ENCODE assay signal across 8 cellular contexts in genomic region chr15:44719293-44719999, GRCh38. TPM values are rescaled to one million over a fixed set of nuclear protein-coding genes. Genes with fewer than 3 reads are reported as not detected.
A peak's percentile ranks its signal among the peaks of the same experiment; 100 is the strongest.
DNase-seq lines count a peak whose midpoint lies in the region; ATAC-seq and TF ChIP-seq lines count a peak whose summit lies in the region.

No MANE protein-coding gene starts in this region.

- H3K4me3 Mint-ChIP-seq in activated CD8-positive, alpha-beta T cell treated with anti-CD3 and anti-CD28 coated beads for 36 hours = peak overlapping the region; percentile 44

- peaks cover 58% of the 10 kb centered on the region for H3K36me3 Mint-ChIP-seq in activated CD8-positive, alpha-beta T cell treated with anti-CD3 and anti-CD28 coated beads for 36 hours (ENCODE audit: low read depth)

- no peaks in the 10 kb centered on the region for H3K9me3 ChIP-seq in DOHH2 (ENCODE audit: control insufficient read depth, insufficient read depth, low read length)
- H3K9me3 ChIP-seq in mucosa of descending colon = no peaks in the 10 kb centered on the region

- no peaks in the 10 kb centered on the region for H3K27me3 ChIP-seq in DOHH2 (ENCODE audit: control insufficient read depth, low read length)

- H3K9me3 Mint-ChIP-seq in activated CD8-positive, alpha-beta T cell treated with anti-CD3 and anti-CD28 coated beads for 36 hours = no peaks in the 10 kb centered on the region

- H3K36me3 ChIP-seq in DOHH2 (ENCODE audit: control insufficient read depth, low read length) = peaks cover 46% of the 10 kb centered on the region
- peaks cover 22% of the 10 kb centered on the region for H3K36me3 ChIP-seq in mucosa of descending colon (ENCODE audit: low read depth)

- H4K20me1 ChIP-seq in DOHH2 (ENCODE audit: control insufficient read depth, insufficient read depth, low read depth, low read length) = peaks cover 12% of the 10 kb centered on the region; the same call in 1 of the 2 replicates

- ATAC-seq in HG03571 (IDR thresholded peaks at IDR 0.05; ENCODE audit: unreplicated experiment) (peak; percentile 26), mucosa of descending colon (peak; percentile 63)
- ATAC-seq in activated CD8-positive, alpha-beta T cell treated with anti-CD3 and anti-CD28 coated beads for 36 hours = peak; percentile 72

- peak overlapping the region; percentile 42 for H3K4me2 ChIP-seq in DOHH2 (ENCODE audit: low read length)

- CTCF ChIA-PET in activated CD8-positive, alpha-beta T cell treated with anti-CD3 and anti-CD28 coated beads for 36 hours (lab: Charles Lee) = interaction anchor here (1.0 to 16.8 kb wide), 4 partner anchors 14 to 127 kb away, joined by 3 to 333 read pairs (median 22); partner anchors contain the start of genes SPG11 and TRIM69

- H3K4me3 ChIP-seq in DOHH2 (ENCODE audit: low read length) (no peak overlapping the region), mucosa of descending colon (no peak overlapping the region)

- TF ChIP-seq CTCF in DOHH2 (IDR thresholded peaks at IDR 0.05; ENCODE audit: low read depth, low read length, poor library complexity, severe bottlenecking) (no peak), GM20000 (IDR thresholded peaks at IDR 0.05; ENCODE audit: extremely low read depth, missing control alignments) (no peak), mucosa of descending colon (IDR thresholded peaks at IDR 0.05) (no peak)
- TF ChIP-seq CTCF in activated CD8-positive, alpha-beta T cell treated with anti-CD3 and anti-CD28 coated beads for 36 hours (IDR thresholded peaks at IDR 0.05) = no peak

- POLR2A ChIA-PET in activated CD8-positive, alpha-beta T cell treated with anti-CD3 and anti-CD28 coated beads for 36 hours (lab: Charles Lee) = interaction anchor here (0.6 to 37.9 kb wide), 7 partner anchors 1 to 943 kb away, joined by 3 to 1862 read pairs (median 4); partner anchors contain the start of genes B2M, PATL2, SPG11 and TRIM69

- peak overlapping the region; percentile 69 for H3K27ac ChIP-seq in DOHH2 (ENCODE audit: low read depth, low read length)

- DNase-seq in GM20000 (ENCODE audit: low spot score) (peak; percentile 38), mucosa of descending colon (peak in 1 of 3 donors; percentile 34), NOMO-1 (lab: John Stamatoyannopoulos, UW; ENCODE audit: unreplicated experiment in 2 of 2) (no peak), NCI-H345 treated with DMSO at 0.1 percent for 48 hours (lab: John Stamatoyannopoulos, UW; ENCODE audit: unreplicated experiment) (no peak), NCI-H2227 (lab: John Stamatoyannopoulos, UW; ENCODE audit: unreplicated experiment) (no peak)
- peak; percentile 89 for DNase-seq in activated CD8-positive, alpha-beta T cell treated with anti-CD3 and anti-CD28 coated beads for 36 hours

- intact Hi-C loops in activated CD8-positive, alpha-beta T cell treated with anti-CD3 and anti-CD28 coated beads for 36 hours (cut with micrococcal nuclease) = no loop called here
- intact Hi-C loops in mucosa of descending colon (cut with DNase I, micrococcal nuclease) = no loop called here

- H3F3A ChIP-seq in DOHH2 (ENCODE audit: control insufficient read depth, insufficient read depth) = peaks cover 61% of the 10 kb centered on the region

- peaks cover 88% of the 10 kb centered on the region for H3K4me1 Mint-ChIP-seq in activated CD8-positive, alpha-beta T cell treated with anti-CD3 and anti-CD28 coated beads for 36 hours (ENCODE audit: low read depth)

- H3K9me2 ChIP-seq in DOHH2 (replicated peaks; ENCODE audit: control insufficient read depth, low read length) = no peaks in the 10 kb centered on the region

- H3K4me1 ChIP-seq in DOHH2 (ENCODE audit: control insufficient read depth, low read length) (peaks cover 91% of the 10 kb centered on the region), mucosa of descending colon (ENCODE audit: low read depth) (peaks cover 21% of the 10 kb centered on the region)

- peaks cover 15% of the 10 kb centered on the region for H3K79me2 ChIP-seq in DOHH2 (ENCODE audit: control insufficient read depth, low read length)

- no peaks in the 10 kb centered on the region for H3K27me3 Mint-ChIP-seq in activated CD8-positive, alpha-beta T cell treated with anti-CD3 and anti-CD28 coated beads for 36 hours

- H3K27ac Mint-ChIP-seq in activated CD8-positive, alpha-beta T cell treated with anti-CD3 and anti-CD28 coated beads for 36 hours = peak overlapping the region; percentile 96

RNA-seq across cellular contexts. Expression of gene B2M, which starts 8.1 kb away (rescaled TPM):
- total RNA-seq in activated CD8-positive, alpha-beta T cell treated with anti-CD3 and anti-CD28 coated beads for 36 hours = 1,000 to 10,000 TPM; 4,476 to 4,587 TPM
- total RNA-seq in mucosa of descending colon = 1,000 to 10,000 TPM; 3,073 to 7,652 (median 5,579) TPM

RNA-seq across cellular contexts. Expression of gene PATL2, which starts 8.3 kb away (rescaled TPM):
- 10 to 100 TPM; 16.1 to 17.8 TPM for total RNA-seq in activated CD8-positive, alpha-beta T cell treated with anti-CD3 and anti-CD28 coated beads for 36 hours
- total RNA-seq in mucosa of descending colon = 1 to 10 TPM; 3.9 to 6.4 (median 4.4) TPM

RNA-seq across cellular contexts. Expression of gene TRIM69, which starts 16.9 kb away (rescaled TPM):
- total RNA-seq in activated CD8-positive, alpha-beta T cell treated with anti-CD3 and anti-CD28 coated beads for 36 hours = 10 to 100 TPM; 59.8 to 63.5 TPM
- total RNA-seq in mucosa of descending colon = 10 to 100 TPM; 20.8 to 41.9 (median 21.5) TPM

RNA-seq across cellular contexts. Expression of gene SPG11, which starts 56.0 kb away (rescaled TPM):
- 10 to 100 TPM; 68.6 to 71.5 TPM for total RNA-seq in activated CD8-positive, alpha-beta T cell treated with anti-CD3 and anti-CD28 coated beads for 36 hours
- 100 to 1,000 TPM in 1 of 3 donors, 10 to 100 TPM in 2; 89.9 to 135 (median 90.6) TPM for total RNA-seq in mucosa of descending colon

Comparison
In these comparisons a context has a peak if more than half of its experiments do, and no peak if none do; other contexts are left out.
1. DNase-seq: peak in GM20000 (single experiment) and activated CD8-positive, alpha-beta T cell treated with anti-CD3 and anti-CD28 coated beads for 36 hours (single experiment); none in NOMO-1 (0 of 2), NCI-H345 treated with DMSO at 0.1 percent for 48 hours (single experiment) and NCI-H2227 (single experiment).
2. Peak in every context shown above with its lines, with median percentiles within 50 percentile points of each other: ATAC-seq.